8 cellular contexts compared by ENCODE assay signal in the genomic region with DNA sequence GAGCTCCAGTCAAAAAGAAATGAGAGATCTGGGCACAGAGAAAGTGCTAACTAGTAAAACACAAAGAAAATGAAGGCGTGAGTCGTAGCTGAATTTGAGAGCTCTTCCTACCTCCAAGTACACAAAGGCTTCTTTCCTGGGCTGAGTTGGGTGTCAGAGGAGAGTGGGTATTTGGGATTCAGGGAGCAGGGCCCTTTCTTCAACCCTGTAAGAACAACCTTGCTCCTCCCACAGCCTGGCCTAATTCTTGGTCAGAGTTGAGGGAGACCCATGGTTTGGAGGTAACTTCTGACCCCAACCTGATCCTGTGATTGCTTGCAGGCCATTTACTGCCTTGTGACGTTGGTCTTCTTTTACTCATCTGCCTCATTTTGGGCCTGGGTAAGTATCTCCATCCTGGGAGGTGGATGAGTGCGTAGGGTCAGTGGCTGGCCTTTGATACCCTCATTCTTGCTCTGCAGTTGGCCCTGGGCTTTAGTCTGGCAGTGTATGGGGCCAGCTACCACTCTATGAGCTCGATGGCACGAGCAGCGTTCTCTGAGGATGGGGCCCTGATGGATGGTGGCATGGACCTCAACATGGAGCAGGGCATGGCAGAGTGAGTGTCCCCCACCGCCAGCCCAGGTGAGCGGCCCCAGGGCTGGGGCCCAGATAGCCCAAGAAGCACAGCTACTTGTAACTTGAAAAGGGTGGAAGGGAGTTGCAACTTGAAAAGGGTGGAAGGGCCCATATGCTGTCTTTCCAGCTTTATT. TPM values are rescaled to one million over a fixed set of nuclear protein-coding genes. Genes with fewer than 3 reads are reported as not detected.
A peak's percentile ranks its signal among the peaks of the same experiment; 100 is the strongest.
DNase-seq lines count a peak whose midpoint lies in the region; ATAC-seq and TF ChIP-seq lines count a peak whose summit lies in the region.

No MANE protein-coding gene starts in this region.

- CTCF ChIA-PET in CD4-positive, alpha-beta memory T cell (lab: Charles Lee; ENCODE audit: partially characterized antibody): interaction anchor here (0.6 to 2.4 kb wide), 4 partner anchors 10 to 211 kb away, joined by 3 to 15 read pairs (median 4); no protein-coding TSS in a partner anchor

- no peaks in the 10 kb centered on the region for H4K20me1 ChIP-seq in neural progenitor cell (ENCODE audit: low read depth)

- H3K4me1 Mint-ChIP-seq in CD4-positive, alpha-beta memory T cell: peaks cover 39 to 52% (median 50%) of the 10 kb centered on the region in 4 donors
- peaks cover 22% of the 10 kb centered on the region for H3K4me1 Mint-ChIP-seq in neural progenitor cell

- peak overlapping the region; percentile 98 to 100 (median 100) for H3K4me3 Mint-ChIP-seq in CD4-positive, alpha-beta memory T cell
- peak overlapping the region; percentile 100 for H3K4me3 Mint-ChIP-seq in neural progenitor cell

- H3K4me1 ChIP-seq in CD4-positive, alpha-beta memory T cell (ENCODE audit: insufficient read depth, low read length): peaks cover 45% of the 10 kb centered on the region
- peaks cover 21% of the 10 kb centered on the region for H3K4me1 ChIP-seq in effector memory CD4-positive, alpha-beta T cell (ENCODE audit: control insufficient read depth, insufficient read depth, low read length, poor library complexity, severe bottlenecking)
- peaks cover 10% of the 10 kb centered on the region for H3K4me1 ChIP-seq in neural progenitor cell
- H3K4me1 ChIP-seq in aorta (ENCODE audit: control insufficient read depth in 1 of 2, insufficient read depth in 2 of 2, low read length in 2 of 2): no peaks in the 10 kb centered on the region

- no peaks in the 10 kb centered on the region for H3K9me3 Mint-ChIP-seq in CD4-positive, alpha-beta memory T cell
- peaks cover 2% of the 10 kb centered on the region for H3K9me3 Mint-ChIP-seq in neural progenitor cell

- H3K4me2 ChIP-seq in neural progenitor cell: peak overlapping the region; percentile 86

- no peaks in the 10 kb centered on the region for H3F3A ChIP-seq in neural progenitor cell (ENCODE audit: low read depth)

- intact Hi-C loops in CD4-positive, alpha-beta memory T cell (cut with micrococcal nuclease): no loop called here
- intact Hi-C loops in aorta (cut with DNase I): loop anchor here in 1 of 2 donors (5.0 kb wide), 1 partner anchor 36 kb away; a partner anchor contains a TSS

- TF ChIP-seq CTCF in neural progenitor cell (IDR thresholded peaks at IDR 0.05): no peak

- peaks cover 39% of the 10 kb centered on the region for H3K36me3 ChIP-seq in CD4-positive, alpha-beta memory T cell (ENCODE audit: insufficient read depth, low read length)
- H3K36me3 ChIP-seq in MG63 (peaks cover 19% of the 10 kb centered on the region), neural progenitor cell (no peaks in the 10 kb centered on the region), aorta (ENCODE audit: control insufficient read depth in 1 of 2, insufficient read depth in 2 of 2, low read length in 1 of 2) (peaks cover 0 to 4% of the 10 kb centered on the region in 2 donors)
- H3K36me3 ChIP-seq in effector memory CD4-positive, alpha-beta T cell (ENCODE audit: control insufficient read depth, insufficient read depth, low read length): peaks cover 36% of the 10 kb centered on the region

- H3K27ac ChIP-seq in CD4-positive, alpha-beta memory T cell (ENCODE audit: low read depth, low read length): peak overlapping the region; percentile 88
- peak overlapping the region; percentile 87 for H3K27ac ChIP-seq in effector memory CD4-positive, alpha-beta T cell (ENCODE audit: insufficient read depth, low read length, poor library complexity, severe bottlenecking)
- H3K27ac ChIP-seq in neural progenitor cell (no peak overlapping the region), aorta (ENCODE audit: low read depth in 1 of 2, low read length in 2 of 2) (no peak overlapping the region)

- POLR2A ChIA-PET in CD4-positive, alpha-beta memory T cell (lab: Charles Lee; ENCODE audit: partially characterized antibody): interaction anchor here (0.8 to 17.2 kb wide), 7 partner anchors 9 to 210 kb away, joined by 3 to 259 read pairs (median 11); a partner anchor contains a TSS

- H3K36me3 Mint-ChIP-seq in CD4-positive, alpha-beta memory T cell: peaks cover 11 to 37% of the 10 kb centered on the region in 2 donors
- peaks cover 13% of the 10 kb centered on the region for H3K36me3 Mint-ChIP-seq in neural progenitor cell

- no peaks in the 10 kb centered on the region for H3K27me3 Mint-ChIP-seq in CD4-positive, alpha-beta memory T cell
- peaks cover 13% of the 10 kb centered on the region for H3K27me3 Mint-ChIP-seq in neural progenitor cell (ENCODE audit: insufficient read depth, low read depth)

- peaks cover 15% of the 10 kb centered on the region for H3K79me2 ChIP-seq in neural progenitor cell (ENCODE audit: low read depth)

- H3K9me3 ChIP-seq in CD4-positive, alpha-beta memory T cell (ENCODE audit: control insufficient read depth in 1 of 2, low read length in 2 of 2): no peaks in the 10 kb centered on the region
- no peaks in the 10 kb centered on the region for H3K9me3 ChIP-seq in MG63
- no peaks in the 10 kb centered on the region for H3K9me3 ChIP-seq in effector memory CD4-positive, alpha-beta T cell (ENCODE audit: control insufficient read depth, low read length)
- no peaks in the 10 kb centered on the region for H3K9me3 ChIP-seq in neural progenitor cell (ENCODE audit: low read depth)
- H3K9me3 ChIP-seq in aorta (ENCODE audit: control insufficient read depth, low read length): no peaks in the 10 kb centered on the region

- no peaks in the 10 kb centered on the region for H3K27me3 ChIP-seq in CD4-positive, alpha-beta memory T cell (ENCODE audit: insufficient read depth, low read length)
- H3K27me3 ChIP-seq in MG63: no peaks in the 10 kb centered on the region
- H3K27me3 ChIP-seq in effector memory CD4-positive, alpha-beta T cell (replicated peaks; ENCODE audit: control insufficient read depth, insufficient read depth, low read length, poor library complexity, severe bottlenecking): no peaks in the 10 kb centered on the region
- no peaks in the 10 kb centered on the region for H3K27me3 ChIP-seq in neural progenitor cell
- no peaks in the 10 kb centered on the region for H3K27me3 ChIP-seq in aorta (ENCODE audit: control insufficient read depth in 1 of 2, insufficient read depth in 2 of 2, low read length in 1 of 2)

- ATAC-seq in aorta (ENCODE audit: low FRiP score): no peak

- peak overlapping the region; percentile 66 to 100 (median 98) for H3K27ac Mint-ChIP-seq in CD4-positive, alpha-beta memory T cell
- no peak overlapping the region for H3K27ac Mint-ChIP-seq in neural progenitor cell

- no peak overlapping the region for H2AFZ ChIP-seq in neural progenitor cell (replicated peaks)

- 85 to 89% methylated on average over 9 of the region's 9 CpGs for WGBS in aorta, 2 donors

- H3K4me3 ChIP-seq in CD4-positive, alpha-beta memory T cell (ENCODE audit: low read length in 2 of 2): peak overlapping the region; percentile 73 to 99
- peak overlapping the region; percentile 95 for H3K4me3 ChIP-seq in MG63
- peak overlapping the region; percentile 97 for H3K4me3 ChIP-seq in effector memory CD4-positive, alpha-beta T cell (ENCODE audit: insufficient read depth, low read depth, low read length, poor library complexity, severe bottlenecking)
- H3K4me3 ChIP-seq in neural progenitor cell: peak overlapping the region; percentile 97
- no peak overlapping the region for H3K4me3 ChIP-seq in aorta (ENCODE audit: low read length in 2 of 2)

- H3K9ac ChIP-seq in neural progenitor cell: peak overlapping the region; percentile 92

- no peak for DNase-seq in CD4-positive, alpha-beta memory T cell
- no peak for DNase-seq in MG63
- no peak for DNase-seq in effector memory CD4-positive, alpha-beta T cell
- no peak for DNase-seq in neural progenitor cell (ENCODE audit: low spot score)
- no peak for DNase-seq in aorta
- DNase-seq in A172 (ENCODE audit: low spot score): no peak
- no peak for DNase-seq in amygdala (lab: John Stamatoyannopoulos, UW)
- DNase-seq in DMS153 (lab: John Stamatoyannopoulos, UW): no peak

RNA-seq across cellular contexts. Expression of a gene that starts 1.3 kb away (rescaled TPM):
- 10 to 100 TPM; 35.5 to 35.7 TPM for total RNA-seq in CD4-positive, alpha-beta memory T cell
- 10 to 100 TPM; 84.3 to 99.1 TPM for polyA plus RNA-seq in CD4-positive, alpha-beta memory T cell
- total RNA-seq in MG63 (2014; rRNA removed; shearing (Covaris generic); ENCODE audit: low replicate concordance): 27.1 and 33.2 TPM in 2 replicates
- total RNA-seq in neural progenitor cell (ENCODE audit: low replicate concordance): 27.3 and 39.4 TPM in 2 replicates
- total RNA-seq in aorta: 10 to 100 TPM; 24.7 to 33.1 TPM
- polyA plus RNA-seq in aorta: 10 to 100 TPM; 60.6 to 64.6 TPM
- 48.0 and 59.4 TPM in 2 replicates for total RNA-seq in A172 (2014; rRNA removed; shearing (Covaris generic))

RNA-seq across cellular contexts. Expression of a gene that starts 19.1 kb away (rescaled TPM):
- total RNA-seq in CD4-positive, alpha-beta memory T cell: 10 to 100 TPM; 56.0 to 63.3 TPM
- 1 to 10 TPM; 3.3 to 5.9 TPM for polyA plus RNA-seq in CD4-positive, alpha-beta memory T cell
- total RNA-seq in MG63 (2014; rRNA removed; shearing (Covaris generic); ENCODE audit: low replicate concordance): 7.7 and 8.9 TPM in 2 replicates
- total RNA-seq in neural progenitor cell (ENCODE audit: low replicate concordance) (5.5 and 14.2 TPM in 2 replicates), aorta (10 to 100 TPM; 28.2 to 47.9 TPM)
- 10 to 100 TPM; 12.9 to 41.3 TPM for polyA plus RNA-seq in aorta
- total RNA-seq in A172 (2014; rRNA removed; shearing (Covaris generic)): 10.3 and 13.2 TPM in 2 replicates

RNA-seq across cellular contexts. Expression of a gene that starts 20.6 kb away (rescaled TPM):
- 1 to 10 TPM; 1.7 to 2.1 TPM for total RNA-seq in CD4-positive, alpha-beta memory T cell
- polyA plus RNA-seq in CD4-positive, alpha-beta memory T cell: under 1 TPM in 1 of 2 donors, not detected in 1; 0.09 TPM
- 0.03 TPM in 1 of 2 replicates, not detected in the other for total RNA-seq in MG63 (2014; rRNA removed; shearing (Covaris generic); ENCODE audit: low replicate concordance)
- total RNA-seq in neural progenitor cell (ENCODE audit: low replicate concordance): 2.5 and 4.2 TPM in 2 replicates
- total RNA-seq in aorta: 1 to 10 TPM; 1.6 to 1.7 TPM
- 1 to 10 TPM; 1.1 to 2.9 TPM for polyA plus RNA-seq in aorta
- 0.03 and 0.29 TPM in 2 replicates for total RNA-seq in A172 (2014; rRNA removed; shearing (Covaris generic))

RNA-seq across cellular contexts. Expression of a gene that starts 29.3 kb away (rescaled TPM):
- 10 to 100 TPM; 10.1 to 10.6 TPM for total RNA-seq in CD4-positive, alpha-beta memory T cell
- polyA plus RNA-seq in CD4-positive, alpha-beta memory T cell: not detected
- total RNA-seq in MG63 (2014; rRNA removed; shearing (Covaris generic); ENCODE audit: low replicate concordance): 1.9 TPM in 1 of 2 replicates, not detected in the other
- total RNA-seq in neural progenitor cell (ENCODE audit: low replicate concordance) (1.9 TPM in 1 of 2 replicates, not detected in the other), aorta (1 to 10 TPM in 1 of 2 donors, under 1 TPM in 1; 0.97 to 3.4 TPM)
- 1 to 10 TPM; 5.8 to 7.4 TPM for polyA plus RNA-seq in aorta
- 0.24 and 0.48 TPM in 2 replicates for total RNA-seq in A172 (2014; rRNA removed; shearing (Covaris generic))

RNA-seq across cellular contexts. Expression of a gene that starts 36.3 kb away (rescaled TPM):
- total RNA-seq in CD4-positive, alpha-beta memory T cell: 10 to 100 TPM; 87.3 to 91.3 TPM
- 10 to 100 TPM; 53.6 to 81.1 TPM for polyA plus RNA-seq in CD4-positive, alpha-beta memory T cell
- total RNA-seq in MG63 (2014; rRNA removed; shearing (Covaris generic); ENCODE audit: low replicate concordance): 72.5 and 81.0 TPM in 2 replicates
- total RNA-seq in neural progenitor cell (ENCODE audit: low replicate concordance) (35.3 and 101 TPM in 2 replicates), aorta (10 to 100 TPM; 54.2 to 58.1 TPM)
- polyA plus RNA-seq in aorta: 10 to 100 TPM; 27.9 to 50.2 TPM
- 99.6 and 115 TPM in 2 replicates for total RNA-seq in A172 (2014; rRNA removed; shearing (Covaris generic))

Comparison
In these comparisons a context has a peak if more than half of its experiments do, and no peak if none do; other contexts are left out.
1. H3K27ac ChIP-seq: peak in CD4-positive, alpha-beta memory T cell (single experiment) and effector memory CD4-positive, alpha-beta T cell (single experiment); none in neural progenitor cell (single experiment) and aorta (0 of 2).
2. H3K4me3 ChIP-seq: peak in CD4-positive, alpha-beta memory T cell (2 of 2), MG63 (single experiment), effector memory CD4-positive, alpha-beta T cell (single experiment) and neural progenitor cell (single experiment); none in aorta (0 of 2).